ENCODE assay signal across 22 cellular contexts in genomic region chr10:133022784-133023115, GRCh38.
A peak's percentile ranks its signal among the peaks of the same experiment; 100 is the strongest.
DNase-seq lines count a peak whose midpoint lies in the region; ATAC-seq and TF ChIP-seq lines count a peak whose summit lies in the region.
"Had no signal": no experiment of that assay in that cellular context is flagged by ENCODE, and none has a peak within 500 bp of the region (broad histone marks: within the 10 kb centered on the region; RNA-seq: fewer than 3 reads in every experiment).

No MANE protein-coding gene starts in this region.

- H2AFZ ChIP-seq in IMR-90 (replicated peaks; ENCODE audit: low read length, poor library complexity): no peak overlapping the region
- H2AFZ ChIP-seq in neuronal stem cell (ENCODE audit: low read length): peak overlapping the region; percentile 69

- H3K23ac ChIP-seq in IMR-90 (ENCODE audit: low read depth, low read length) (no peak overlapping the region), neuronal stem cell (ENCODE audit: low read depth, low read length, poor library complexity) (peak overlapping the region; percentile 80)

- POLR2A ChIA-PET in IMR-90 (lab: Charles Lee; ENCODE audit: unreplicated experiment): no interaction called here

- H3K36me3 Mint-ChIP-seq in nephron progenitor cell (ENCODE audit: low read depth): no peaks in the 10 kb centered on the region
- H3K36me3 Mint-ChIP-seq: naive B cell; stimulated activated effector memory CD8-positive, alpha-beta T cell treated with anti-CD3 and anti-CD28 coated beads, Interleukin-12 subunit alpha, Interleukin-12 subunit beta, amount 100 ng/mL, for 72 hours had no signal

- dilution Hi-C loops in IMR-90 (cut with HindIII; ENCODE audit: low sequenced_read_pairs, unreplicated experiment): no loop called here

- H3K27ac Mint-ChIP-seq in nephron progenitor cell: no peak overlapping the region
- H3K27ac Mint-ChIP-seq: activated naive CD4-positive, alpha-beta T cell treated with anti-CD3 and anti-CD28 coated beads for 36 hours; CD14-positive monocyte; effector memory CD8-positive, alpha-beta T cell; HFFc6; naive B cell; stimulated activated effector memory CD8-positive, alpha-beta T cell treated with anti-CD3 and anti-CD28 coated beads, Interleukin-12 subunit alpha, Interleukin-12 subunit beta, amount 100 ng/mL, for 72 hours had no signal

- H2BK12ac ChIP-seq in neuronal stem cell (ENCODE audit: low read length): no peak overlapping the region

- H3K27me3 Mint-ChIP-seq in nephron progenitor cell (ENCODE audit: low read depth, poor library complexity): peaks cover 35% of the 10 kb centered on the region

- H3K4me1 ChIP-seq in IMR-90 (ENCODE audit: control insufficient read depth, insufficient read depth, low read length) (no peaks in the 10 kb centered on the region), neuronal stem cell (ENCODE audit: control insufficient read depth in 2 of 2, insufficient read depth in 1 of 2, low read depth in 1 of 2, low read length in 2 of 2) (peaks cover 0 to 6% of the 10 kb centered on the region in 2 donors)
- H3K4me1 ChIP-seq: upper lobe of left lung had no signal

- no peak overlapping the region for H3K56ac ChIP-seq in IMR-90 (ENCODE audit: extremely low read depth, insufficient read depth, low read length)

- TF ChIP-seq POLR2A in IMR-90 (IDR thresholded peaks at IDR 0.05; ENCODE audit: low read depth, low read length): no peak

- H3K14ac ChIP-seq in IMR-90 (replicated peaks; ENCODE audit: low read depth, low read length): no peak overlapping the region
- H3K14ac ChIP-seq in neuronal stem cell (ENCODE audit: low read length): no peak overlapping the region

- H4K5ac ChIP-seq in IMR-90 (ENCODE audit: low read depth, low read length): no peak overlapping the region

- DNase-seq in AG20443 (ENCODE audit: low spot score) (peak; percentile 64), IMR-90 (no peak), left ventricle myocardium superior (no peak), neuronal stem cell (ENCODE audit: low spot score) (no peak), GM20000 (ENCODE audit: low spot score) (no peak), left colon (no peak), nephron progenitor cell (no peak)
- DNase-seq: activated CD4-positive, CD25-positive, alpha-beta regulatory T cell; activated naive CD4-positive, alpha-beta T cell treated with anti-CD3 and anti-CD28 coated beads for 36 hours; cortex of kidney; effector memory CD8-positive, alpha-beta T cell; erythroblast; HFFc6; naive B cell; NCI-H1436 treated with DMSO at 0.1 percent for 48 hours; NCI-H345; NCI-H774; stimulated activated CD4-positive, alpha-beta T cell treated with anti-CD3 and anti-CD28 coated beads, Interleukin-12 subunit alpha, Interleukin-12 subunit beta, amount 100 ng/mL, for 4 hours; stimulated activated CD4-positive, alpha-beta T cell treated with anti-CD3 and anti-CD28 coated beads, Interleukin-4, amount 100 ng/mL, for 24 hours had no signal

- no peaks in the 10 kb centered on the region for H3K9me1 ChIP-seq in IMR-90 (ENCODE audit: insufficient read depth, low read length)

- ATAC-seq in IMR-90 (ENCODE audit: low read depth): 0 out of 2 replicates have a peak, but pooled peaks have one; percentile 40
- ATAC-seq in left ventricle myocardium superior: peak; percentile 48
- ATAC-seq in left colon: no peak
- ATAC-seq: effector memory CD8-positive, alpha-beta T cell; stimulated activated effector memory CD8-positive, alpha-beta T cell treated with anti-CD3 and anti-CD28 coated beads, Interleukin-12 subunit alpha, Interleukin-12 subunit beta, amount 100 ng/mL, for 72 hours had no signal

- H3K27me3 ChIP-seq in IMR-90 (ENCODE audit: control insufficient read depth, insufficient read depth, low read length): peaks cover 5% of the 10 kb centered on the region; the same call in 1 of the 2 replicates
- H3K27me3 ChIP-seq in neuronal stem cell (ENCODE audit: control insufficient read depth in 3 of 3, insufficient read depth in 3 of 3, low read depth in 1 of 3, low read length in 3 of 3): peaks cover 0 to 49% (median 0%) of the 10 kb centered on the region in 3 experiments
- H3K27me3 ChIP-seq: upper lobe of left lung had no signal

- H3K27ac ChIP-seq in IMR-90 (ENCODE audit: insufficient read depth, low read length) (no peak overlapping the region), neuronal stem cell (replicated peaks; ENCODE audit: low read length) (no peak overlapping the region)
- H3K27ac ChIP-seq: upper lobe of left lung had no signal

- H3K18ac ChIP-seq in IMR-90 (ENCODE audit: low read depth, low read length) (no peak overlapping the region), neuronal stem cell (ENCODE audit: low read length) (no peak overlapping the region)

- no TSS peak for BruUV-seq in IMR-90 (replicated peaks; lab: Mats Ljungman, UMichigan)

- H3K79me1 ChIP-seq in IMR-90 (ENCODE audit: low read depth in 1 of 2, low read length in 2 of 2) (no peaks in the 10 kb centered on the region), neuronal stem cell (ENCODE audit: low read depth, low read length) (no peaks in the 10 kb centered on the region)

- H3K4me3 Mint-ChIP-seq in nephron progenitor cell: no peak overlapping the region
- H3K4me3 Mint-ChIP-seq: activated naive CD4-positive, alpha-beta T cell treated with anti-CD3 and anti-CD28 coated beads for 36 hours; effector memory CD8-positive, alpha-beta T cell; HFFc6; naive B cell; stimulated activated effector memory CD8-positive, alpha-beta T cell treated with anti-CD3 and anti-CD28 coated beads, Interleukin-12 subunit alpha, Interleukin-12 subunit beta, amount 100 ng/mL, for 72 hours had no signal

- H3K4me1 Mint-ChIP-seq in nephron progenitor cell: peaks cover 48% of the 10 kb centered on the region
- H3K4me1 Mint-ChIP-seq: naive B cell; stimulated activated effector memory CD8-positive, alpha-beta T cell treated with anti-CD3 and anti-CD28 coated beads, Interleukin-12 subunit alpha, Interleukin-12 subunit beta, amount 100 ng/mL, for 72 hours had no signal

- TF ChIP-seq CTCF in IMR-90 (conservative IDR thresholded peaks at IDR 0.05; ENCODE audit: low read depth, low read length) (no peak), GM20000 (IDR thresholded peaks at IDR 0.05; ENCODE audit: extremely low read depth, missing control alignments) (no peak), nephron progenitor cell (IDR thresholded peaks at IDR 0.05) (no peak)

- no peak overlapping the region for H2BK5ac ChIP-seq in IMR-90 (ENCODE audit: low read depth, low read length, poor library complexity, severe bottlenecking)
- H2BK5ac ChIP-seq in neuronal stem cell (ENCODE audit: low read length): peak overlapping the region; percentile 60

- H3K9me3 ChIP-seq in IMR-90 (ENCODE audit: control insufficient read depth, insufficient read depth, low read length) (peaks cover 5% of the 10 kb centered on the region; the same call in 1 of the 2 replicates), neuronal stem cell (replicated peaks in 1 of 2; ENCODE audit: control insufficient read depth in 2 of 2, insufficient read depth in 1 of 2, low read depth in 1 of 2, low read length in 2 of 2) (peaks cover 0 to 1% of the 10 kb centered on the region in 2 donors)
- H3K9me3 ChIP-seq: upper lobe of left lung had no signal

- in situ Hi-C loops in IMR-90 (cut with MboI; ENCODE audit: low sequenced_read_pairs): no loop called here

- no peak overlapping the region for H2BK15ac ChIP-seq in IMR-90 (ENCODE audit: low read depth, low read length)
- H2BK15ac ChIP-seq in neuronal stem cell (ENCODE audit: low read length): no peak overlapping the region

- H2AK9ac ChIP-seq in IMR-90 (replicated peaks; ENCODE audit: low read depth, low read length, poor library complexity): no peak overlapping the region

- intact Hi-C loops in IMR-90 (cut with micrococcal nuclease): no loop called here
- intact Hi-C loops in left ventricle myocardium superior (cut with micrococcal nuclease): no loop called here
- intact Hi-C loops in left colon (cut with DNase I, micrococcal nuclease): no loop called here

- no peak for TF ChIP-seq RAD21 in IMR-90 (IDR thresholded peaks at IDR 0.05; ENCODE audit: low read length)

- no peaks in the 10 kb centered on the region for H3K9me3 Mint-ChIP-seq in nephron progenitor cell
- H3K9me3 Mint-ChIP-seq: activated naive CD4-positive, alpha-beta T cell treated with anti-CD3 and anti-CD28 coated beads for 36 hours; effector memory CD8-positive, alpha-beta T cell; naive B cell; stimulated activated effector memory CD8-positive, alpha-beta T cell treated with anti-CD3 and anti-CD28 coated beads, Interleukin-12 subunit alpha, Interleukin-12 subunit beta, amount 100 ng/mL, for 72 hours had no signal

- H3K9ac ChIP-seq in IMR-90 (ENCODE audit: low read depth, low read length) (no peak overlapping the region), neuronal stem cell (ENCODE audit: low read depth, low read length, poor library complexity) (no peak overlapping the region)

- H3K36me3 ChIP-seq in IMR-90 (ENCODE audit: control insufficient read depth, insufficient read depth, low read length) (no peaks in the 10 kb centered on the region), neuronal stem cell (replicated peaks in 1 of 2; ENCODE audit: control insufficient read depth in 2 of 2, insufficient read depth in 2 of 2, low read length in 2 of 2) (no peaks in the 10 kb centered on the region)
- H3K36me3 ChIP-seq: upper lobe of left lung had no signal

- H4K20me1 ChIP-seq in IMR-90 (ENCODE audit: insufficient read depth, low read length): no peaks in the 10 kb centered on the region

- CTCF ChIA-PET in IMR-90 (lab: Yijun Ruan, JAX): no interaction called here

- H2BK120ac ChIP-seq in IMR-90 (ENCODE audit: low read depth, low read length) (no peak overlapping the region), neuronal stem cell (ENCODE audit: low read depth, low read length) (no peak overlapping the region)

- H4K91ac ChIP-seq in IMR-90 (ENCODE audit: insufficient read depth, low read depth, low read length): no peak overlapping the region
- H4K91ac ChIP-seq in neuronal stem cell (ENCODE audit: low read depth, low read length, poor library complexity): no peak overlapping the region

- H2BK20ac ChIP-seq in IMR-90 (ENCODE audit: low read depth, low read length): no peak overlapping the region

- H3K4ac ChIP-seq in IMR-90 (ENCODE audit: low read depth, low read length): no peak overlapping the region
- no peak overlapping the region for H3K4ac ChIP-seq in neuronal stem cell (ENCODE audit: low read length)

- H3K4me2 ChIP-seq in IMR-90 (ENCODE audit: low read depth, low read length) (no peak overlapping the region), neuronal stem cell (ENCODE audit: insufficient read depth, low read length, poor library complexity, severe bottlenecking) (no peak overlapping the region)

- H3K4me3 ChIP-seq in IMR-90 (ENCODE audit: insufficient read depth, low read depth, low read length): no peak overlapping the region
- H3K4me3 ChIP-seq in neuronal stem cell (ENCODE audit: low read length in 2 of 2): no peak overlapping the region
- H3K4me3 ChIP-seq: upper lobe of left lung had no signal

- 0% methylated on average over 1 of the region's 10 CpGs; no CpG with 5 or more reads in 1 of the 2 experiments for WGBS in IMR-90 (ENCODE audit: extremely low coverage in 2 of 2, insufficient read length in 1 of 2), 2 experiments
- no CpG with 5 or more reads among the region's 10 CpGs for WGBS in neuronal stem cell (ENCODE audit: extremely low coverage in 2 of 2, insufficient read length in 2 of 2, insufficient replicate concordance in 1 of 2), 2 donors

- H4K8ac ChIP-seq in IMR-90 (ENCODE audit: low read depth in 2 of 2, low read length in 2 of 2) (no peak overlapping the region), neuronal stem cell (ENCODE audit: low read depth, low read length) (no peak overlapping the region)

- no peak overlapping the region for H2AK5ac ChIP-seq in IMR-90 (ENCODE audit: low read depth, low read length)
- peak overlapping the region; percentile 96 for H2AK5ac ChIP-seq in neuronal stem cell (ENCODE audit: low read depth, low read length)
